Comparison of ENCODE assay signal across 9 cellular contexts in genomic region chr6:108118791-108119211, GRCh38.
A peak's percentile ranks its signal among the peaks of the same experiment; 100 is the strongest.
DNase-seq lines count a peak whose midpoint lies in the region; ATAC-seq and TF ChIP-seq lines count a peak whose summit lies in the region.
"Had no signal": no experiment of that assay in that cellular context is flagged by ENCODE, and none has a peak within 500 bp of the region (broad histone marks: within the 10 kb centered on the region; RNA-seq: fewer than 3 reads in every experiment).

No MANE protein-coding gene starts in this region.

- no peak overlapping the region for H3K9ac ChIP-seq in SU-DHL-6 (ENCODE audit: low read length)

- no peaks in the 10 kb centered on the region for H3K9me3 ChIP-seq in SU-DHL-6 (ENCODE audit: insufficient read depth, low read length)

- H3K36me3 ChIP-seq in SU-DHL-6 (ENCODE audit: low read length) = no peaks in the 10 kb centered on the region

- no peaks in the 10 kb centered on the region for H3K9me2 ChIP-seq in SU-DHL-6 (replicated peaks; ENCODE audit: insufficient read depth, low read length)

- H3K4me3 ChIP-seq in GM12864 (ENCODE audit: low read depth, low read length) (peak overlapping the region; percentile 8; the same call in 1 of the 2 replicates), SU-DHL-6 (ENCODE audit: insufficient read depth, low read length, poor library complexity, severe bottlenecking) (no peak overlapping the region), fibroblast of mammary gland (ENCODE audit: control insufficient read depth, low read depth, low read length) (peak overlapping the region; percentile 38), skeletal muscle cell (ENCODE audit: low read depth, low read length) (peak overlapping the region; percentile 19)

- no peaks in the 10 kb centered on the region for H3K27me3 ChIP-seq in SU-DHL-6 (ENCODE audit: low read length)

- no peak overlapping the region for H3K27ac ChIP-seq in SU-DHL-6 (ENCODE audit: low read depth, low read length)
- H3K27ac ChIP-seq in caudate nucleus (ENCODE audit: low read depth, low read length) = no peak overlapping the region

- H3K79me2 ChIP-seq in SU-DHL-6 (ENCODE audit: insufficient read depth, low read length) = no peaks in the 10 kb centered on the region

- H4K20me1 ChIP-seq in SU-DHL-6 (ENCODE audit: low read depth, low read length) = no peaks in the 10 kb centered on the region

- DNase-seq in GM12864 (ENCODE audit: low read depth) (no peak), fibroblast of mammary gland (ENCODE audit: low read depth) (peak; percentile 8), skeletal muscle cell (ENCODE audit: low read depth) (no peak), hippocampal formation (lab: John Stamatoyannopoulos, UW) (no peak), caudate nucleus (lab: John Stamatoyannopoulos, UW) (no peak)
- DNase-seq in stimulated activated CD4-positive, alpha-beta T cell treated with anti-CD3 and anti-CD28 coated beads, Interleukin-1b, Interleukin-23, amount 100 ng/mL, for 48 hours = no peak

- no peak for ATAC-seq in HG03439 (IDR thresholded peaks at IDR 0.05; ENCODE audit: unreplicated experiment)
- ATAC-seq: HCT116 had no signal

- H3F3A ChIP-seq in SU-DHL-6 (ENCODE audit: insufficient read depth) = no peaks in the 10 kb centered on the region

- peak overlapping the region; percentile 23 for H3K4me2 ChIP-seq in SU-DHL-6 (ENCODE audit: low read depth, low read length, poor library complexity, severe bottlenecking)

- no peak overlapping the region for H2AFZ ChIP-seq in SU-DHL-6 (ENCODE audit: low read depth, low read length, severe bottlenecking)

- no peak for TF ChIP-seq CTCF in GM12864 (IDR thresholded peaks at IDR 0.05; ENCODE audit: low read depth, low read length, missing control alignments)
- TF ChIP-seq CTCF in SU-DHL-6 (IDR thresholded peaks at IDR 0.05; ENCODE audit: insufficient read depth, low read length, poor library complexity, severe bottlenecking) = no peak
- no peak for TF ChIP-seq CTCF in fibroblast of mammary gland (conservative IDR thresholded peaks at IDR 0.05; ENCODE audit: control insufficient read depth, insufficient read depth, low read depth, low read length)
